ENCODE assay signal across 10 cellular contexts in the genomic region with DNA sequence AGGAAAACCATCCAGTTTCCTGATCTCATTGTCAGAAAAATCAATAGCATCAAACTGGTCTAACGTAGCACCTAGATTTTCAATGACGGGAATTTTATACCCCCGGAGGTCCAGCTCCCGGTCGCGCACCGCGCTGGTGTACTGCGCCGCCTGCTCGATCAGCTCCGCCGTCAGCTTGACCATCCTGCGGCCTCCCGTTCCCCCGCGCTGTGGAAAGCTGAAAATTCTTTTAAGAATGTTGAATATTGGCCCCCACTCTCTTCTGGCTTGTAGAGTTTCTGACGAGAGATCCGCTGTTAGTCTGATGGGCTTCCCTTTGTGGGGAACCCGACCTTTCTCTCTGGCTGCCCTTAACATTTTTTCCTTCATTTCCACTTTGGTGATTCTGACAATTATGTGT. TPM values are rescaled to one million over a fixed set of nuclear protein-coding genes. Genes with fewer than 3 reads are reported as not detected.
"Had no signal": no experiment of that assay in that cellular context is flagged by ENCODE, and none has a peak within 500 bp of the region (broad histone marks: within the 10 kb centered on the region; RNA-seq: fewer than 3 reads in every experiment).

No MANE protein-coding gene starts in this region.

RNA-seq across cellular contexts. Expression of a gene that starts 17.2 kb away (rescaled TPM):
- total RNA-seq: activated CD8-positive, alpha-beta memory T cell treated with anti-CD3 and anti-CD28 coated beads, Interleukin-2, amount 10 ng/mL, durations not matched to agents 7 days and 5 days; activated naive CD8-positive, alpha-beta T cell treated with anti-CD3 and anti-CD28 coated beads, Interleukin-2, amount 10 ng/mL, durations not matched to agents 7 days and 5 days; activated T-cell treated with anti-CD3 and anti-CD28 coated beads, Interleukin-2, amount 50 U/mL, for 72 hours; ascending aorta; MCF 10A; OCI-LY7; PC-9; SK-MEL-5 had no signal
- polyA plus RNA-seq: cardiac muscle cell, IgD-negative memory B cell had no signal
